1 cellular context compared by ENCODE assay signal in the genomic region with DNA sequence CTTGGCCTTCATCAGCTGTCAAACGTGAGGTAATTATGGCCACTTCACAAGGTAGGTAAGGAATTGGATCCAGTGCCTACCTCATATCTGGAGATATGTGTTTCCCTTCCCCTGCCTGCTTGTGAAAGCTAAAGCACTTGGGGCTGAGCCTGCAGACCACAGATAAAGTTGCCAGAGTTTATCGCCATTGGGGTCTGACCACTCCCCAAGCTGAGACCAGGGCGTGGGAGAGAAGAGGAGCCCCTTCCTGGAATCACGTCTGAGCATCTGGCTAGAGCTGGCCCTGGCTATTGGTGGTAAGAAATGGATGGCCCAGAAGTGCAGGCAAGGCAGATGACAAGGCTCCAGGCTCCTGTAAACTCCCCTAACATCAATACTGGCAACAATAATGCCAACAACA.
TF ChIP-seq lines count a peak whose summit lies in the region.

No MANE protein-coding gene starts in this region.

TF ChIP-seq in K562, 482 proteins besides CTCF, POLR2A, EP300 and RAD21 (continued from another document and continues in another):
- TF ChIP-seq, protein P1, sequence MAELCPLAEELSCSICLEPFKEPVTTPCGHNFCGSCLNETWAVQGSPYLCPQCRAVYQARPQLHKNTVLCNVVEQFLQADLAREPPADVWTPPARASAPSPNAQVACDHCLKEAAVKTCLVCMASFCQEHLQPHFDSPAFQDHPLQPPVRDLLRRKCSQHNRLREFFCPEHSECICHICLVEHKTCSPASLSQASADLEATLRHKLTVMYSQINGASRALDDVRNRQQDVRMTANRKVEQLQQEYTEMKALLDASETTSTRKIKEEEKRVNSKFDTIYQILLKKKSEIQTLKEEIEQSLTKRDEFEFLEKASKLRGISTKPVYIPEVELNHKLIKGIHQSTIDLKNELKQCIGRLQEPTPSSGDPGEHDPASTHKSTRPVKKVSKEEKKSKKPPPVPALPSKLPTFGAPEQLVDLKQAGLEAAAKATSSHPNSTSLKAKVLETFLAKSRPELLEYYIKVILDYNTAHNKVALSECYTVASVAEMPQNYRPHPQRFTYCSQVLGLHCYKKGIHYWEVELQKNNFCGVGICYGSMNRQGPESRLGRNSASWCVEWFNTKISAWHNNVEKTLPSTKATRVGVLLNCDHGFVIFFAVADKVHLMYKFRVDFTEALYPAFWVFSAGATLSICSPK (IDR thresholded peaks at IDR 0.05; ENCODE audit: borderline replicate concordance), result no peak
- no peak for TF ChIP-seq GABPA (tag; conservative IDR thresholded peaks at IDR 0.05; ENCODE audit: low read depth)
- no peak for TF ChIP-seq SIN3B (IDR thresholded peaks at IDR 0.05; ENCODE audit: low read depth)
- no peak for TF ChIP-seq NR3C1 (CRISPR knock-in tag; IDR thresholded peaks at IDR 0.05)
- 0 out of 2 replicates have a peak, but pooled peaks have one; percentile 66 for TF ChIP-seq MYNN (IDR thresholded peaks at IDR 0.05)
- TF ChIP-seq MYNN (CRISPR knock-in tag; IDR thresholded peaks at IDR 0.05), result no peak
- TF ChIP-seq ZNF589 (CRISPR knock-in tag; IDR thresholded peaks at IDR 0.05; ENCODE audit: low read depth), result 0 out of 2 replicates have a peak, but pooled peaks have one; percentile 40
- peak; percentile 94 for TF ChIP-seq STAT5A (IDR thresholded peaks at IDR 0.05; ENCODE audit: borderline replicate concordance, low read length)
- TF ChIP-seq, protein P2, sequence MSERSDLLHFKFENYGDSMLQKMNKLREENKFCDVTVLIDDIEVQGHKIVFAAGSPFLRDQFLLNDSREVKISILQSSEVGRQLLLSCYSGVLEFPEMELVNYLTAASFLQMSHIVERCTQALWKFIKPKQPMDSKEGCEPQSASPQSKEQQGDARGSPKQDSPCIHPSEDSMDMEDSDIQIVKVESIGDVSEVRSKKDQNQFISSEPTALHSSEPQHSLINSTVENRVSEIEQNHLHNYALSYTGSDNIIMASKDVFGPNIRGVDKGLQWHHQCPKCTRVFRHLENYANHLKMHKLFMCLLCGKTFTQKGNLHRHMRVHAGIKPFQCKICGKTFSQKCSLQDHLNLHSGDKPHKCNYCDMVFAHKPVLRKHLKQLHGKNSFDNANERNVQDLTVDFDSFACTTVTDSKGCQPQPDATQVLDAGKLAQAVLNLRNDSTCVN (CRISPR knock-in tag; IDR thresholded peaks at IDR 0.05), result no peak
- no peak for TF ChIP-seq PHTF2 (CRISPR knock-in tag; IDR thresholded peaks at IDR 0.05)
- TF ChIP-seq TEAD4 (IDR thresholded peaks at IDR 0.05; ENCODE audit: low read length), result peak; percentile 99
- TF ChIP-seq TEAD4 (CRISPR knock-in tag; IDR thresholded peaks at IDR 0.05; ENCODE audit: borderline replicate concordance), result no peak
- peak in 1 of 2 experiments; percentile 32; a peak in 2 of 4 replicates for TF ChIP-seq ARNT (IDR thresholded peaks at IDR 0.05)
- peak; percentile 62 for TF ChIP-seq CREM (IDR thresholded peaks at IDR 0.05; ENCODE audit: low read depth)
- no peak for TF ChIP-seq SMARCA5 (IDR thresholded peaks at IDR 0.05)
- TF ChIP-seq PHF20 (IDR thresholded peaks at IDR 0.05; ENCODE audit: partially characterized antibody), result no peak
- TF ChIP-seq CXXC5 (CRISPR knock-in tag; IDR thresholded peaks at IDR 0.05), result peak; percentile 79
- TF ChIP-seq NEUROD1 (IDR thresholded peaks at IDR 0.05; ENCODE audit: borderline replicate concordance, low read depth, low read length, partially characterized antibody), result peak; percentile 30
- TF ChIP-seq FOSL1 (tag; conservative IDR thresholded peaks at IDR 0.05), result peak; percentile 26; the same call in 1 of the 2 replicates
- no peak for TF ChIP-seq GABPB2 (CRISPR knock-in tag; conservative IDR thresholded peaks at IDR 0.05)
- TF ChIP-seq IRF2 (CRISPR knock-in tag; IDR thresholded peaks at IDR 0.05), result no peak
- no peak for TF ChIP-seq SLC30A9 (CRISPR knock-in tag; IDR thresholded peaks at IDR 0.05)
- TF ChIP-seq HOXB6 (CRISPR knock-in tag; IDR thresholded peaks at IDR 0.05; ENCODE audit: borderline replicate concordance), result no peak
- TF ChIP-seq KLF16 (IDR thresholded peaks at IDR 0.05), result peak; percentile 97
- TF ChIP-seq, protein P3, sequence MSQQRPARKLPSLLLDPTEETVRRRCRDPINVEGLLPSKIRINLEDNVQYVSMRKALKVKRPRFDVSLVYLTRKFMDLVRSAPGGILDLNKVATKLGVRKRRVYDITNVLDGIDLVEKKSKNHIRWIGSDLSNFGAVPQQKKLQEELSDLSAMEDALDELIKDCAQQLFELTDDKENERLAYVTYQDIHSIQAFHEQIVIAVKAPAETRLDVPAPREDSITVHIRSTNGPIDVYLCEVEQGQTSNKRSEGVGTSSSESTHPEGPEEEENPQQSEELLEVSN (IDR thresholded peaks at IDR 0.05; ENCODE audit: borderline replicate concordance in 1 of 2, extremely low read depth in 1 of 2, insufficient read depth in 1 of 2, insufficient read length in 1 of 2, low read depth in 1 of 2, low read length in 1 of 2, poor library complexity in 1 of 2, severe bottlenecking in 1 of 2), result no peak
- TF ChIP-seq ZC3H4 (CRISPR knock-in tag; IDR thresholded peaks at IDR 0.05; ENCODE audit: borderline replicate concordance), result no peak
- TF ChIP-seq MEF2A (IDR thresholded peaks at IDR 0.05; ENCODE audit: control insufficient read depth, low read depth, low read length), result no peak
- TF ChIP-seq, protein P4, sequence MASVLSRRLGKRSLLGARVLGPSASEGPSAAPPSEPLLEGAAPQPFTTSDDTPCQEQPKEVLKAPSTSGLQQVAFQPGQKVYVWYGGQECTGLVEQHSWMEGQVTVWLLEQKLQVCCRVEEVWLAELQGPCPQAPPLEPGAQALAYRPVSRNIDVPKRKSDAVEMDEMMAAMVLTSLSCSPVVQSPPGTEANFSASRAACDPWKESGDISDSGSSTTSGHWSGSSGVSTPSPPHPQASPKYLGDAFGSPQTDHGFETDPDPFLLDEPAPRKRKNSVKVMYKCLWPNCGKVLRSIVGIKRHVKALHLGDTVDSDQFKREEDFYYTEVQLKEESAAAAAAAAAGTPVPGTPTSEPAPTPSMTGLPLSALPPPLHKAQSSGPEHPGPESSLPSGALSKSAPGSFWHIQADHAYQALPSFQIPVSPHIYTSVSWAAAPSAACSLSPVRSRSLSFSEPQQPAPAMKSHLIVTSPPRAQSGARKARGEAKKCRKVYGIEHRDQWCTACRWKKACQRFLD (CRISPR knock-in tag; IDR thresholded peaks at IDR 0.05), result 0 out of 2 replicates have a peak, but pooled peaks have one; percentile 50
- TF ChIP-seq PML (IDR thresholded peaks at IDR 0.05; ENCODE audit: low read length), result peak; percentile 95
- peak; percentile 95 for TF ChIP-seq HDAC3 (IDR thresholded peaks at IDR 0.05; ENCODE audit: borderline replicate concordance, partially characterized antibody)
- TF ChIP-seq, protein P5, sequence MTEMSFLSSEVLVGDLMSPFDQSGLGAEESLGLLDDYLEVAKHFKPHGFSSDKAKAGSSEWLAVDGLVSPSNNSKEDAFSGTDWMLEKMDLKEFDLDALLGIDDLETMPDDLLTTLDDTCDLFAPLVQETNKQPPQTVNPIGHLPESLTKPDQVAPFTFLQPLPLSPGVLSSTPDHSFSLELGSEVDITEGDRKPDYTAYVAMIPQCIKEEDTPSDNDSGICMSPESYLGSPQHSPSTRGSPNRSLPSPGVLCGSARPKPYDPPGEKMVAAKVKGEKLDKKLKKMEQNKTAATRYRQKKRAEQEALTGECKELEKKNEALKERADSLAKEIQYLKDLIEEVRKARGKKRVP (CRISPR knock-in tag; IDR thresholded peaks at IDR 0.05), result no peak
- TF ChIP-seq ZEB2 (IDR thresholded peaks at IDR 0.05), result 0 out of 2 replicates have a peak, but pooled peaks have one; percentile 50
- peak; percentile 70 for TF ChIP-seq CCNT2 (IDR thresholded peaks at IDR 0.05; ENCODE audit: borderline replicate concordance, extremely low read depth, insufficient read length, low read depth, low read length)
- no peak for TF ChIP-seq ZSCAN32 (CRISPR knock-in tag; IDR thresholded peaks at IDR 0.05)
- TF ChIP-seq SMARCC2 (IDR thresholded peaks at IDR 0.05; ENCODE audit: low read depth), result peak; percentile 72; the same call in 1 of the 2 replicates
- no peak for TF ChIP-seq NUFIP1 (IDR thresholded peaks at IDR 0.05; ENCODE audit: partially characterized antibody)
- no peak for TF ChIP-seq ZNF695 (CRISPR knock-in tag; IDR thresholded peaks at IDR 0.05)
- TF ChIP-seq SMAD1 (IDR thresholded peaks at IDR 0.05; ENCODE audit: low read depth, low read length, partially characterized antibody), result peak; percentile 39
- no peak for TF ChIP-seq ATF1 (CRISPR knock-in tag; IDR thresholded peaks at IDR 0.05)
- TF ChIP-seq ATF1 (tag; IDR thresholded peaks at IDR 0.05), result peak; percentile 20; the same call in 1 of the 2 replicates
- TF ChIP-seq MBD2 (IDR thresholded peaks at IDR 0.05; ENCODE audit: borderline replicate concordance, low read depth), result peak; percentile 54; the same call in 1 of the 2 replicates
- TF ChIP-seq CREB1 (IDR thresholded peaks at IDR 0.05), result peak; percentile 41; the same call in 1 of the 2 replicates
- no peak for TF ChIP-seq CREB1 (CRISPR knock-in tag; IDR thresholded peaks at IDR 0.05)
- TF ChIP-seq, protein P6, sequence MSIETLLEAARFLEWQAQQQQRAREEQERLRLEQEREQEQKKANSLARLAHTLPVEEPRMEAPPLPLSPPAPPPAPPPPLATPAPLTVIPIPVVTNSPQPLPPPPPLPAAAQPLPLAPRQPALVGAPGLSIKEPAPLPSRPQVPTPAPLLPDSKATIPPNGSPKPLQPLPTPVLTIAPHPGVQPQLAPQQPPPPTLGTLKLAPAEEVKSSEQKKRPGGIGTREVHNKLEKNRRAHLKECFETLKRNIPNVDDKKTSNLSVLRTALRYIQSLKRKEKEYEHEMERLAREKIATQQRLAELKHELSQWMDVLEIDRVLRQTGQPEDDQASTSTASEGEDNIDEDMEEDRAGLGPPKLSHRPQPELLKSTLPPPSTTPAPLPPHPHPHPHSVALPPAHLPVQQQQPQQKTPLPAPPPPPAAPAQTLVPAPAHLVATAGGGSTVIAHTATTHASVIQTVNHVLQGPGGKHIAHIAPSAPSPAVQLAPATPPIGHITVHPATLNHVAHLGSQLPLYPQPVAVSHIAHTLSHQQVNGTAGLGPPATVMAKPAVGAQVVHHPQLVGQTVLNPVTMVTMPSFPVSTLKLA (conservative IDR thresholded peaks at IDR 0.05), result peak in 1 of 2 experiments; percentile 51; a peak in 1 of 4 replicates
- peak; percentile 97 for TF ChIP-seq NCOR1 (IDR thresholded peaks at IDR 0.05)
- TF ChIP-seq, protein P7, sequence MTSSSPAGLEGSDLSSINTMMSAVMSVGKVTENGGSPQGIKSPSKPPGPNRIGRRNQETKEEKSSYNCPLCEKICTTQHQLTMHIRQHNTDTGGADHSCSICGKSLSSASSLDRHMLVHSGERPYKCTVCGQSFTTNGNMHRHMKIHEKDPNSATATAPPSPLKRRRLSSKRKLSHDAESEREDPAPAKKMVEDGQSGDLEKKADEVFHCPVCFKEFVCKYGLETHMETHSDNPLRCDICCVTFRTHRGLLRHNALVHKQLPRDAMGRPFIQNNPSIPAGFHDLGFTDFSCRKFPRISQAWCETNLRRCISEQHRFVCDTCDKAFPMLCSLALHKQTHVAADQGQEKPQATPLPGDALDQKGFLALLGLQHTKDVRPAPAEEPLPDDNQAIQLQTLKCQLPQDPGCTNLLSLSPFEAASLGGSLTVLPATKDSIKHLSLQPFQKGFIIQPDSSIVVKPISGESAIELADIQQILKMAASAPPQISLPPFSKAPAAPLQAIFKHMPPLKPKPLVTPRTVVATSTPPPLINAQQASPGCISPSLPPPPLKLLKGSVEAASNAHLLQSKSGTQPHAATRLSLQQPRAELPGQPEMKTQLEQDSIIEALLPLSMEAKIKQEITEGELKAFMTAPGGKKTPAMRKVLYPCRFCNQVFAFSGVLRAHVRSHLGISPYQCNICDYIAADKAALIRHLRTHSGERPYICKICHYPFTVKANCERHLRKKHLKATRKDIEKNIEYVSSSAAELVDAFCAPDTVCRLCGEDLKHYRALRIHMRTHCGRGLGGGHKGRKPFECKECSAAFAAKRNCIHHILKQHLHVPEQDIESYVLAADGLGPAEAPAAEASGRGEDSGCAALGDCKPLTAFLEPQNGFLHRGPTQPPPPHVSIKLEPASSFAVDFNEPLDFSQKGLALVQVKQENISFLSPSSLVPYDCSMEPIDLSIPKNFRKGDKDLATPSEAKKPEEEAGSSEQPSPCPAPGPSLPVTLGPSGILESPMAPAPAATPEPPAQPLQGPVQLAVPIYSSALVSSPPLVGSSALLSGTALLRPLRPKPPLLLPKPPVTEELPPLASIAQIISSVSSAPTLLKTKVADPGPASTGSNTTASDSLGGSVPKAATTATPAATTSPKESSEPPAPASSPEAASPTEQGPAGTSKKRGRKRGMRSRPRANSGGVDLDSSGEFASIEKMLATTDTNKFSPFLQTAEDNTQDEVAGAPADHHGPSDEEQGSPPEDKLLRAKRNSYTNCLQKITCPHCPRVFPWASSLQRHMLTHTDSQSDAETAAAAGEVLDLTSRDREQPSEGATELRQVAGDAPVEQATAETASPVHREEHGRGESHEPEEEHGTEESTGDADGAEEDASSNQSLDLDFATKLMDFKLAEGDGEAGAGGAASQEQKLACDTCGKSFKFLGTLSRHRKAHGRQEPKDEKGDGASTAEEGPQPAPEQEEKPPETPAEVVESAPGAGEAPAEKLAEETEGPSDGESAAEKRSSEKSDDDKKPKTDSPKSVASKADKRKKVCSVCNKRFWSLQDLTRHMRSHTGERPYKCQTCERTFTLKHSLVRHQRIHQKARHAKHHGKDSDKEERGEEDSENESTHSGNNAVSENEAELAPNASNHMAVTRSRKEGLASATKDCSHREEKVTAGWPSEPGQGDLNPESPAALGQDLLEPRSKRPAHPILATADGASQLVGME (CRISPR knock-in tag; IDR thresholded peaks at IDR 0.05), result no peak
- TF ChIP-seq MAZ (CRISPR knock-in tag; conservative IDR thresholded peaks at IDR 0.05 in 1 of 2, IDR thresholded peaks at IDR 0.05 in 1 of 2), result 0 out of 4 replicates have a peak, but pooled peaks have one; percentile 33 to 39
- TF ChIP-seq, protein P8, sequence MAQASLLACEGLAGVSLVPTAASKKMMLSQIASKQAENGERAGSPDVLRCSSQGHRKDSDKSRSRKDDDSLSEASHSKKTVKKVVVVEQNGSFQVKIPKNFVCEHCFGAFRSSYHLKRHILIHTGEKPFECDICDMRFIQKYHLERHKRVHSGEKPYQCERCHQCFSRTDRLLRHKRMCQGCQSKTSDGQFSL (CRISPR knock-in tag; IDR thresholded peaks at IDR 0.05), result no peak
- TF ChIP-seq, protein P8 (tag; IDR thresholded peaks at IDR 0.05), result no peak
- TF ChIP-seq NCOA1 (IDR thresholded peaks at IDR 0.05; ENCODE audit: low read depth), result peak; percentile 73; the same call in 1 of the 2 replicates
- peak; percentile 36 for TF ChIP-seq MEIS2 (IDR thresholded peaks at IDR 0.05; ENCODE audit: partially characterized antibody)
- peak in 1 of 2 experiments; percentile 41 for TF ChIP-seq NCOA2 (IDR thresholded peaks at IDR 0.05; ENCODE audit: partially characterized antibody in 2 of 2)
